Comparison of ENCODE assay signal across 19 cellular contexts in genomic region chr6:117448011-117448410, GRCh38. TPM values are rescaled to one million over a fixed set of nuclear protein-coding genes. Genes with fewer than 3 reads are reported as not detected.
DNase-seq lines count a peak whose midpoint lies in the region; ATAC-seq, FAIRE-seq and TF ChIP-seq lines count a peak whose summit lies in the region.
"Had no signal": no experiment of that assay in that cellular context is flagged by ENCODE, and none has a peak within 500 bp of the region (broad histone marks: within the 10 kb centered on the region; RNA-seq: fewer than 3 reads in every experiment).

No MANE protein-coding gene starts in this region.

- H3K9me3 Mint-ChIP-seq in chondrocyte (ENCODE audit: low read depth), result no peaks in the 10 kb centered on the region
- H3K9me3 Mint-ChIP-seq: activated naive CD4-positive, alpha-beta T cell treated with anti-CD3 and anti-CD28 coated beads, Interleukin-2, amount 50 U/mL, for 72 hours; naive thymus-derived CD4-positive, alpha-beta T cell; type B pancreatic cell had no signal

- 72% methylated on average over 5 of the region's 5 CpGs for WGBS in A549 (ENCODE audit: missing lambda C conversion rate)
- WGBS in heart right ventricle, 2 donors, result 45 to 48% methylated on average over 5 of the region's 5 CpGs

- CTCF ChIA-PET in A549 (lab: Yijun Ruan, JAX), result no interaction called here

- peak overlapping the region; percentile 95 for H3K27ac Mint-ChIP-seq in chondrocyte (ENCODE audit: unreplicated experiment)
- H3K27ac Mint-ChIP-seq: activated naive CD4-positive, alpha-beta T cell treated with anti-CD3 and anti-CD28 coated beads, Interleukin-2, amount 50 U/mL, for 72 hours; naive thymus-derived CD4-positive, alpha-beta T cell had no signal

- peak overlapping the region; percentile 91 for H3K4me2 ChIP-seq in A549

- H3K27me3 Mint-ChIP-seq in chondrocyte (ENCODE audit: low read depth), result no peaks in the 10 kb centered on the region

- TF ChIP-seq RAD21 in A549 (conservative IDR thresholded peaks at IDR 0.05 in 1 of 2, IDR thresholded peaks at IDR 0.05 in 1 of 2), result no peak

- H3K27me3 ChIP-seq in Peyer's patch (no peaks in the 10 kb centered on the region), heart right ventricle (peaks cover 0 to 26% (median 12%) of the 10 kb centered on the region in 7 donors)

- no peak for FAIRE-seq in A549 (lab: Jason Lieb, UNC)
- FAIRE-seq: endothelial cell of umbilical vein had no signal

- no peaks in the 10 kb centered on the region for H3K36me3 Mint-ChIP-seq in chondrocyte (ENCODE audit: low read depth)
- H3K36me3 Mint-ChIP-seq: activated naive CD4-positive, alpha-beta T cell treated with anti-CD3 and anti-CD28 coated beads, Interleukin-2, amount 50 U/mL, for 72 hours; naive thymus-derived CD4-positive, alpha-beta T cell; type B pancreatic cell had no signal

- no peak for TF ChIP-seq POLR2A in A549 (IDR thresholded peaks at IDR 0.05; ENCODE audit: low read length)
- no peak for TF ChIP-seq POLR2A in Peyer's patch (IDR thresholded peaks at IDR 0.05)

- no peak overlapping the region for H3K4me3 Mint-ChIP-seq in chondrocyte (ENCODE audit: unreplicated experiment)
- H3K4me3 Mint-ChIP-seq: naive thymus-derived CD4-positive, alpha-beta T cell had no signal

- H3K27ac ChIP-seq in A549 (peak overlapping the region; percentile 96 to 100), Peyer's patch (no peak overlapping the region), heart right ventricle (no peak overlapping the region)

- intact Hi-C loops in heart right ventricle (cut with DNase I), result loop anchor here in 6 of 10 donors (2.0 to 10.0 kb wide), 7 partner anchors 93 to 159 kb away; no protein-coding TSS in a partner anchor

- TF ChIP-seq CTCF in A549 (IDR thresholded peaks at IDR 0.05) (no peak), chondrocyte (IDR thresholded peaks at IDR 0.05) (no peak), Peyer's patch (IDR thresholded peaks at IDR 0.05) (no peak), heart right ventricle (IDR thresholded peaks at IDR 0.05) (no peak)

- peaks cover 47% of the 10 kb centered on the region for H3K4me1 Mint-ChIP-seq in chondrocyte (ENCODE audit: low read depth)

- no peak for DNase-seq in A549 (ENCODE audit: low read depth in 1 of 2, low spot score in 1 of 2)
- DNase-seq in NCI-H526 treated with DMSO at 0.1 percent for 48 hours (lab: John Stamatoyannopoulos, UW), result peak; percentile 44
- DNase-seq in chondrocyte (ENCODE audit: low spot score), result no peak
- DNase-seq in myocyte (ENCODE audit: low read depth), result peak; percentile 28
- DNase-seq in Peyer's patch, result no peak
- DNase-seq in heart right ventricle, result no peak
- no peak for DNase-seq in HuH-7 (ENCODE audit: low spot score)
- DNase-seq in T-helper 2 cell, result no peak
- DNase-seq: activated CD8-positive, alpha-beta memory T cell treated with anti-CD3 and anti-CD28 coated beads, Interleukin-2, amount 50 U/mL, for 48 hours; cerebellar nuclear complex; naive thymus-derived CD4-positive, alpha-beta T cell; NCI-H1105; right cardiac atrium; stimulated activated CD4-positive, alpha-beta T cell treated with anti-CD3 and anti-CD28 coated beads, Interleukin-4, amount 100 ng/mL, for 24 hours had no signal

- H3K9me3 ChIP-seq in A549, result peaks cover 6% of the 10 kb centered on the region; the same call in 2 of the 3 replicates
- no peaks in the 10 kb centered on the region for H3K9me3 ChIP-seq in Peyer's patch
- H3K9me3 ChIP-seq in heart right ventricle, result no peaks in the 10 kb centered on the region

- H3K4me1 ChIP-seq in A549, result peaks cover 57% of the 10 kb centered on the region
- H3K4me1 ChIP-seq in Peyer's patch, result peaks cover 0 to 13% (median 0%) of the 10 kb centered on the region in 4 donors
- H3K4me1 ChIP-seq in heart right ventricle, result peaks cover 0 to 14% (median 0%) of the 10 kb centered on the region in 9 donors

- POLR2A ChIA-PET in A549 (lab: Yijun Ruan, JAX), result interaction anchor here (1.3 kb wide), 1 partner anchor 154 kb away, joined by 4 read pairs; the partner anchor contains the start of gene GOPC

- ATAC-seq in A549 (peak; percentile 44 to 59; a peak in 5 of 6 replicates), heart right ventricle (no peak)
- ATAC-seq: activated CD4-positive, CD25-positive, alpha-beta regulatory T cell treated with anti-CD3 and anti-CD28 coated beads, Interleukin-2, amount 50 U/mL, for 24 hours; activated naive CD4-positive, alpha-beta T cell treated with anti-CD3 and anti-CD28 coated beads, Interleukin-2, amount 50 U/mL, for 72 hours; naive thymus-derived CD4-positive, alpha-beta T cell had no signal

- no peak overlapping the region for H3K4me3 ChIP-seq in A549
- no peak overlapping the region for H3K4me3 ChIP-seq in Peyer's patch
- H3K4me3 ChIP-seq in heart right ventricle, result no peak overlapping the region

- H3K36me3 ChIP-seq in Peyer's patch (no peaks in the 10 kb centered on the region), heart right ventricle (no peaks in the 10 kb centered on the region)

- TF ChIP-seq EP300 in A549 (IDR thresholded peaks at IDR 0.05), result no peak

TF ChIP-seq in A549, 52 proteins besides CTCF, POLR2A, EP300 and RAD21:
- TF ChIP-seq CHD2 (IDR thresholded peaks at IDR 0.05; ENCODE audit: low read length, partially characterized antibody), result no peak
- TF ChIP-seq FOXS1 (CRISPR knock-in tag; IDR thresholded peaks at IDR 0.05), result no peak
- no peak for TF ChIP-seq FOSL2 (IDR thresholded peaks at IDR 0.05)
- TF ChIP-seq FOSL2 (CRISPR knock-in tag; IDR thresholded peaks at IDR 0.05), result no peak
- no peak for TF ChIP-seq NR3C1 (IDR thresholded peaks at IDR 0.05)
- TF ChIP-seq, protein P1, sequence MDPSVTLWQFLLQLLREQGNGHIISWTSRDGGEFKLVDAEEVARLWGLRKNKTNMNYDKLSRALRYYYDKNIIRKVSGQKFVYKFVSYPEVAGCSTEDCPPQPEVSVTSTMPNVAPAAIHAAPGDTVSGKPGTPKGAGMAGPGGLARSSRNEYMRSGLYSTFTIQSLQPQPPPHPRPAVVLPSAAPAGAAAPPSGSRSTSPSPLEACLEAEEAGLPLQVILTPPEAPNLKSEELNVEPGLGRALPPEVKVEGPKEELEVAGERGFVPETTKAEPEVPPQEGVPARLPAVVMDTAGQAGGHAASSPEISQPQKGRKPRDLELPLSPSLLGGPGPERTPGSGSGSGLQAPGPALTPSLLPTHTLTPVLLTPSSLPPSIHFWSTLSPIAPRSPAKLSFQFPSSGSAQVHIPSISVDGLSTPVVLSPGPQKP (IDR thresholded peaks at IDR 0.05; ENCODE audit: low read depth, low read length), result no peak
- no peak for TF ChIP-seq PBX3 (IDR thresholded peaks at IDR 0.05)

RNA-seq across cellular contexts. Expression of gene ROS1, which starts 22.3 kb away (rescaled TPM):
- polyA plus RNA-seq in A549 (2011; rRNA removed), result 0.18 and 0.26 TPM in 2 replicates
- 0.01 and 0.03 TPM in 2 replicates for polyA plus RNA-seq in A549 (2012; cell fraction: cytosol; rRNA removed)
- polyA plus RNA-seq in A549 (2012; cell fraction: nucleus; rRNA removed), result 0.04 and 0.05 TPM in 2 replicates
- 0.17 to 0.18 TPM (median 0.17 TPM) in 3 replicates for polyA plus RNA-seq in A549 (2017; fragmentation: RNase III; extraction: RNeasy Plus Mini Kit Qiagen cat#74134 plus additional on column Dnase treatment)
- polyA minus RNA-seq in A549 (2011; rRNA and poly(A)+ RNA removed), result 0.24 and 0.33 TPM in 2 replicates
- total RNA-seq in chondrocyte, result not detected in 3 replicates
- 5.3 and 5.5 TPM in 2 replicates for total RNA-seq in myocyte
- 35.3 TPM for polyA plus RNA-seq in myocyte (2012)
- under 1 TPM in 3 of 4 donors, not detected in 1; 0.18 to 0.94 (median 0.47) TPM for total RNA-seq in Peyer's patch
- under 1 TPM in 8 of 10 donors, not detected in 2; 0.02 to 0.13 (median 0.08) TPM for total RNA-seq in heart right ventricle
- polyA plus RNA-seq in heart right ventricle, result not detected
- total RNA-seq: A673; activated naive CD4-positive, alpha-beta T cell treated with anti-CD3 and anti-CD28 coated beads, Interleukin-2, amount 50 U/mL, for 72 hours; endothelial cell of umbilical vein; naive thymus-derived CD4-positive, alpha-beta T cell had no signal
- polyA plus RNA-seq: endothelial cell of umbilical vein; naive thymus-derived CD4-positive, alpha-beta T cell had no signal

RNA-seq across cellular contexts. Expression of gene DCBLD1, which starts 34.5 kb away (rescaled TPM):
- 39.3 and 49.1 TPM in 2 replicates for polyA plus RNA-seq in A549 (2011; rRNA removed)
- polyA plus RNA-seq in A549 (2012; cell fraction: cytosol; rRNA removed), result 14.1 and 18.1 TPM in 2 replicates
- polyA plus RNA-seq in A549 (2012; cell fraction: nucleus; rRNA removed), result 37.0 and 37.9 TPM in 2 replicates
- polyA plus RNA-seq in A549 (2017; fragmentation: RNase III; extraction: RNeasy Plus Mini Kit Qiagen cat#74134 plus additional on column Dnase treatment), result 48.0 to 60.4 TPM (median 58.4 TPM) in 3 replicates
- polyA minus RNA-seq in A549 (2011; rRNA and poly(A)+ RNA removed), result 31.1 and 35.7 TPM in 2 replicates
- total RNA-seq in chondrocyte, result 32.2 to 39.3 TPM (median 33.3 TPM) in 3 replicates
- total RNA-seq in myocyte, result 14.1 and 18.3 TPM in 2 replicates
- polyA plus RNA-seq in myocyte (2012), result 22.5 TPM
- total RNA-seq in Peyer's patch, result 10 to 100 TPM; 19.8 to 35.0 (median 27.8) TPM
- 1 to 10 TPM; 2.7 to 7.2 (median 4.2) TPM for total RNA-seq in heart right ventricle
- 1 to 10 TPM; 3.3 to 6.7 TPM for polyA plus RNA-seq in heart right ventricle

Comparison
In these comparisons a context has a peak if more than half of its experiments do, and no peak if none do; other contexts are left out.
1. ATAC-seq: peak in A549 (2 of 2); none in heart right ventricle (0 of 8).
2. DNase-seq: peak in NCI-H526 treated with DMSO at 0.1 percent for 48 hours (single experiment) and myocyte (single experiment); none in A549 (0 of 2), chondrocyte (single experiment), Peyer's patch (0 of 3), heart right ventricle (0 of 2), HuH-7 (single experiment) and T-helper 2 cell (0 of 5).
3. H3K27ac ChIP-seq: peak in A549 (2 of 2); none in Peyer's patch (0 of 4) and heart right ventricle (0 of 10).